In the genomic region with DNA sequence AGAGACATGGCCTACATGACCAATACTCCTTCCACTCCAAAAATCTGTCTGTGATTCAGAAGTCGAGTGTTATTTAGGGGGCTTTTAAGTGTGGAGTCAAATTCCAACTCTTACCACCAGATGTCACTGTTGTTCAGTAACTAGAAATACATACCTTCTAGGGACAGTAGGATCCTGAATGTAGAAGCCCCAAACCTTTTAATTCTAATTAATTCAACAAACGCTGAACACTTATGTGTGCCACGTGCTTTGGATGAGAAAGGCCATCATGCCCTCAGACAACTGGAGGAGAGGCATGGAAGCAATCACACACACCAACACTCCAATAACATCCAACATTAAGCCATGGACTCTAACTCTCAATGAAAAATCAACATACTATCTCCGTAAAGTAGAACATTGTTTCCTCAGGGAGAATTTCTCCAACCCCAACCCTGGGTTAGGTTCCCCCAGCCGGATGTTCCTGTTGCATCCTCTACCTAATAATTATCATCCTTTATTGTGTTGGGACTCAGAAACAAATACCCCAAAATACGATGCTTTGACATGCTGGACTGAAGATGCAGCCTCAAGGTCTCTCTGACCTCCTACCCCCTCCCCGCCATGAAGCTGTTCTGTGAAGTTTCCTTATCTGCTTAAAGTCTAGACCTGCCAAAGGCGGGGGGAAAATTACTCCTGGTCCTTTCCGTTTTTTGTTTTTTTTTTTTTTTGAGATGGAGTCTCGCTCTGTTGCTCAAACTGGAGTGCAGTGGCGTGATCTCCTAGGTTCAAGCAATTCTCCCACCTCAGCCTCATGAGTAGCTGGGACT, we compare ENCODE assay signal across 8 cellular contexts. TPM values are rescaled to one million over a fixed set of nuclear protein-coding genes. Genes with fewer than 3 reads are reported as not detected.
DNase-seq lines count a peak whose midpoint lies in the region; ATAC-seq and TF ChIP-seq lines count a peak whose summit lies in the region.

No MANE protein-coding gene starts in this region.

- intact Hi-C loops in adrenal gland (cut with DNase I) = loop anchor here (2.0 to 10.0 kb wide), 3 partner anchors 54 to 100 kb away; partner anchors contain the start of gene CYP8B1 (in 1 of the 2)
- intact Hi-C loops in sigmoid colon (cut with DNase I) = loop anchor here (1.0 to 2.0 kb wide), 2 partner anchors 58 to 100 kb away; no protein-coding TSS in a partner anchor

- H3K27ac ChIP-seq in adrenal gland (peak overlapping the region in 2 of 5 donors; percentile 43 to 75), right atrium auricular region (peak overlapping the region in 1 of 2 donors; percentile 46), sigmoid colon (peak overlapping the region in 3 of 4 donors; percentile 37 to 70 (median 45))

- H3K27me3 ChIP-seq in adrenal gland = no peaks in the 10 kb centered on the region
- no peaks in the 10 kb centered on the region for H3K27me3 ChIP-seq in right atrium auricular region
- no peaks in the 10 kb centered on the region for H3K27me3 ChIP-seq in sigmoid colon

- TF ChIP-seq EP300 in sigmoid colon (IDR thresholded peaks at IDR 0.05) = no peak

- H3K36me3 ChIP-seq in adrenal gland (replicated peaks in 1 of 2) (peaks cover 0 to 6% of the 10 kb centered on the region in 2 donors), right atrium auricular region (peaks cover 21% of the 10 kb centered on the region), sigmoid colon (peaks cover 0 to 32% (median 0%) of the 10 kb centered on the region in 4 donors)

- H3K9me3 ChIP-seq in adrenal gland (replicated peaks in 1 of 3) (no peaks in the 10 kb centered on the region), right atrium auricular region (no peaks in the 10 kb centered on the region), sigmoid colon (no peaks in the 10 kb centered on the region)

- H3K4me1 ChIP-seq in adrenal gland (replicated peaks in 1 of 2) (peaks cover 12 to 43% of the 10 kb centered on the region in 2 donors), right atrium auricular region (peaks cover 0 to 19% of the 10 kb centered on the region in 2 donors), sigmoid colon (peaks cover 0 to 16% (median 0%) of the 10 kb centered on the region in 4 donors)

- WGBS in adrenal gland, 4 donors = 52 to 61% (median 55%) methylated on average over 10 to 11 of the region's 11 CpGs
- 57 to 62% methylated on average over 11 of the region's 11 CpGs for WGBS in sigmoid colon, 2 donors

- H3K4me3 ChIP-seq in adrenal gland (no peak overlapping the region), right atrium auricular region (no peak overlapping the region), sigmoid colon (no peak overlapping the region)

- peak in 4 of 6 experiments; percentile 2 to 67 (median 50) for DNase-seq in stimulated activated naive CD4-positive, alpha-beta T cell (lab: John Stamatoyannopoulos, UW)
- no peak for DNase-seq in stimulated activated naive CD4-positive, alpha-beta T cell treated with Interleukin-2 at 50 U/mL for 16 hours (lab: John Stamatoyannopoulos, UW)
- DNase-seq in NCI-H510A (lab: John Stamatoyannopoulos, UW) = peak; percentile 26
- DNase-seq in adrenal gland = peak in 2 of 7 donors; percentile 22 to 36
- DNase-seq in right atrium auricular region (ENCODE audit: low spot score) = peak; percentile 26
- no peak for DNase-seq in sigmoid colon

- peak; percentile 68 for ATAC-seq in HG03045 (IDR thresholded peaks at IDR 0.05; ENCODE audit: unreplicated experiment)
- no peak for ATAC-seq in GM18498 (IDR thresholded peaks at IDR 0.05; ENCODE audit: unreplicated experiment)

- TF ChIP-seq CTCF in adrenal gland (IDR thresholded peaks at IDR 0.05) = peak; percentile 69 to 87 (median 80)
- peak; percentile 66 to 89 for TF ChIP-seq CTCF in right atrium auricular region (IDR thresholded peaks at IDR 0.05)
- peak; percentile 47 to 81 (median 78) for TF ChIP-seq CTCF in sigmoid colon (IDR thresholded peaks at IDR 0.05)

- no peak for TF ChIP-seq POLR2A in adrenal gland (IDR thresholded peaks at IDR 0.05)
- no peak for TF ChIP-seq POLR2A in sigmoid colon (IDR thresholded peaks at IDR 0.05)

RNA-seq across cellular contexts. Expression of gene CCDC13, which starts 8.0 kb away (rescaled TPM):
- total RNA-seq in adrenal gland = 1 to 10 TPM in 2 of 8 donors, under 1 TPM in 4, not detected in 2; 0.35 to 1.3 (median 0.68) TPM
- 1 to 10 TPM in 2 of 3 donors, under 1 TPM in 1; 0.88 to 2.1 (median 1.5) TPM for polyA plus RNA-seq in adrenal gland
- total RNA-seq in right atrium auricular region = under 1 TPM in 1 of 2 donors, not detected in 1; 0.35 TPM
- total RNA-seq in sigmoid colon = 1 to 10 TPM in 3 of 4 donors, not detected in 1; 1.3 to 3.9 (median 1.8) TPM
- under 1 TPM; 0.60 to 0.85 (median 0.69) TPM for polyA plus RNA-seq in sigmoid colon

RNA-seq across cellular contexts. Expression of gene HIGD1A, which starts 23.2 kb away (rescaled TPM):
- total RNA-seq in adrenal gland (100 to 1,000 TPM in 6 of 8 donors, 10 to 100 TPM in 2; 62.4 to 238 (median 116) TPM), right atrium auricular region (100 to 1,000 TPM; 213 to 299 TPM), sigmoid colon (100 to 1,000 TPM; 127 to 272 (median 176) TPM)
- polyA plus RNA-seq in adrenal gland (100 to 1,000 TPM in 2 of 3 donors, 10 to 100 TPM in 1; 71.7 to 324 (median 121) TPM), sigmoid colon (1,000 to 10,000 TPM in 1 of 3 donors, 100 to 1,000 TPM in 2; 314 to 1,597 (median 947) TPM)

RNA-seq across cellular contexts. Expression of gene ACKR2, which starts 28.1 kb away (rescaled TPM):
- 10 to 100 TPM in 1 of 8 donors, 1 to 10 TPM in 7; 2.6 to 19.9 (median 4.4) TPM for total RNA-seq in adrenal gland
- polyA plus RNA-seq in adrenal gland = 1 to 10 TPM; 1.1 to 2.0 (median 1.7) TPM
- total RNA-seq in right atrium auricular region = 1 to 10 TPM in 1 of 2 donors, under 1 TPM in 1; 0.78 to 6.2 TPM
- total RNA-seq in sigmoid colon = 1 to 10 TPM; 1.5 to 8.6 (median 4.0) TPM
- polyA plus RNA-seq in sigmoid colon = 1 to 10 TPM; 1.2 to 3.3 (median 1.2) TPM

Comparison
In these comparisons a context has a peak if more than half of its experiments do, and no peak if none do; other contexts are left out.
1. DNase-seq: peak in stimulated activated naive CD4-positive, alpha-beta T cell (4 of 6), NCI-H510A (single experiment) and right atrium auricular region (single experiment); none in stimulated activated naive CD4-positive, alpha-beta T cell treated with Interleukin-2 at 50 U/mL for 16 hours (single experiment) and sigmoid colon (single experiment).
2. Peak in every context shown above with its lines, with median percentiles within 50 percentile points of each other: CTCF ChIP-seq.